ENCODE assay signal across 29 cellular contexts in the genomic region with DNA sequence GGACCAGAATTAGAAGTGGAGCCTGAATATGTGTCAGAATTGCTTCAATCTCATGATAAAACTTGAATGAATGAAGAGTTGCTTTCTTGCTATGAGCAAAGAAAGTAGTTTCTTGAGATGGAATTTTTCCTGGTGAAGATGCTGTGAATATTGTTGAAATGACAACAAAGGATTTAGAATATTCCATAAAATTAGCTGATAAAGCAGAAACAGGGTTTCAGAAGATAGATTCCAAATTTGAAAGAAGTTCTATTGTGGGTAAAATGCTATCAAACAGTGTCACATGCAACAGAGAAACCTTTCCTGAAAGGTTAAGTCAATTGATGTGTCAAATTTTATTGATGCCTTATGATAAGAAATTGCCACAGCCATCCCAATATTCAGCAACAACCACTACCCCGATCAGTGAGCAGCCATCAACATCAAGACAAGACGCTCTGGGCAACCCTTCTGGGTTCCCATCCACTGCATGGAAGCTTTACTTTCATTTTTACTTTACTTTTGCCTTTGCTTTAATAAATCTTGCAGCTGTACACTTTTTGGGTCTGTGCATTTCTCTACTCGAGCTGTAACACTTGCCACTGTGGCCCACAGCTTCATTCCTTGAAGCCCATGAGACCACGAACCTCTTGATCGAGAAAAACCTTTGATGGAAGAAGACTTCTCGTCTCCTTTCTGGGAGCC.
DNase-seq lines count a peak whose midpoint lies in the region; ATAC-seq, FAIRE-seq and TF ChIP-seq lines count a peak whose summit lies in the region.
"Had no signal": no experiment of that assay in that cellular context is flagged by ENCODE, and none has a peak within 500 bp of the region (broad histone marks: within the 10 kb centered on the region; RNA-seq: fewer than 3 reads in every experiment).

No MANE protein-coding gene starts in this region.

- H4K20me1 ChIP-seq in Loucy (ENCODE audit: insufficient read depth, low read length, poor library complexity, severe bottlenecking), result no peaks in the 10 kb centered on the region

- no peak for ATAC-seq in CD4-positive, alpha-beta T cell (ENCODE audit: poor library complexity)
- ATAC-seq in activated naive CD8-positive, alpha-beta T cell treated with anti-CD3 and anti-CD28 coated beads, Interleukin-2, amount 10 ng/mL, durations not matched to agents 7 days and 5 days (ENCODE audit: low read depth), result peak; percentile 60
- no peak for ATAC-seq in aorta (ENCODE audit: low FRiP score)
- ATAC-seq: lower lobe of right lung had no signal

- peaks cover 25% of the 10 kb centered on the region for H3K9me3 Mint-ChIP-seq in activated CD4-positive, alpha-beta memory T cell treated with anti-CD3 and anti-CD28 coated beads for 36 hours
- peaks cover 8% of the 10 kb centered on the region for H3K9me3 Mint-ChIP-seq in activated CD4-positive, alpha-beta memory T cell treated with anti-CD3 and anti-CD28 coated beads, Interleukin-2, amount 10 ng/mL, durations not matched to agents 7 days and 5 days
- peaks cover 9% of the 10 kb centered on the region for H3K9me3 Mint-ChIP-seq in CD4-positive, alpha-beta T cell
- peaks cover 21% of the 10 kb centered on the region for H3K9me3 Mint-ChIP-seq in activated naive CD8-positive, alpha-beta T cell treated with anti-CD3 and anti-CD28 coated beads, Interleukin-2, amount 10 ng/mL, durations not matched to agents 7 days and 5 days

- no peak for FAIRE-seq in D721Med (lab: Jason Lieb, UNC)
- FAIRE-seq: colon, TTC549 had no signal

- no peaks in the 10 kb centered on the region for H3F3A ChIP-seq in Loucy (ENCODE audit: low read depth)

- peaks cover 4% of the 10 kb centered on the region for H3K36me3 Mint-ChIP-seq in activated CD4-positive, alpha-beta memory T cell treated with anti-CD3 and anti-CD28 coated beads for 36 hours
- peaks cover 6% of the 10 kb centered on the region for H3K36me3 Mint-ChIP-seq in activated CD4-positive, alpha-beta memory T cell treated with anti-CD3 and anti-CD28 coated beads, Interleukin-2, amount 10 ng/mL, durations not matched to agents 7 days and 5 days (ENCODE audit: low read depth)
- no peaks in the 10 kb centered on the region for H3K36me3 Mint-ChIP-seq in CD4-positive, alpha-beta T cell (ENCODE audit: low read depth)
- peaks cover 13% of the 10 kb centered on the region for H3K36me3 Mint-ChIP-seq in activated naive CD8-positive, alpha-beta T cell treated with anti-CD3 and anti-CD28 coated beads, Interleukin-2, amount 10 ng/mL, durations not matched to agents 7 days and 5 days

- H3K27me3 Mint-ChIP-seq in activated CD4-positive, alpha-beta memory T cell treated with anti-CD3 and anti-CD28 coated beads for 36 hours, result no peaks in the 10 kb centered on the region
- H3K27me3 Mint-ChIP-seq in activated CD4-positive, alpha-beta memory T cell treated with anti-CD3 and anti-CD28 coated beads, Interleukin-2, amount 10 ng/mL, durations not matched to agents 7 days and 5 days, result no peaks in the 10 kb centered on the region
- no peaks in the 10 kb centered on the region for H3K27me3 Mint-ChIP-seq in CD4-positive, alpha-beta T cell
- H3K27me3 Mint-ChIP-seq in activated naive CD8-positive, alpha-beta T cell treated with anti-CD3 and anti-CD28 coated beads, Interleukin-2, amount 10 ng/mL, durations not matched to agents 7 days and 5 days, result no peaks in the 10 kb centered on the region
- H3K27me3 Mint-ChIP-seq: B cell had no signal

- H2AFZ ChIP-seq in Loucy (ENCODE audit: low read length), result peak overlapping the region; percentile 69
- H2AFZ ChIP-seq: hepatocyte had no signal

- H3K27ac ChIP-seq in CD4-positive, alpha-beta T cell (ENCODE audit: low read depth, low read length), result no peak overlapping the region
- H3K27ac ChIP-seq in aorta (ENCODE audit: low read depth in 1 of 2, low read length in 2 of 2), result no peak overlapping the region
- H3K27ac ChIP-seq: breast epithelium, hepatocyte, lower lobe of right lung, SJCRH30 had no signal

- peaks cover 14% of the 10 kb centered on the region for H3K4me1 Mint-ChIP-seq in activated CD4-positive, alpha-beta memory T cell treated with anti-CD3 and anti-CD28 coated beads for 36 hours (ENCODE audit: low read depth)
- H3K4me1 Mint-ChIP-seq in activated CD4-positive, alpha-beta memory T cell treated with anti-CD3 and anti-CD28 coated beads, Interleukin-2, amount 10 ng/mL, durations not matched to agents 7 days and 5 days, result peaks cover 14% of the 10 kb centered on the region
- peaks cover 19% of the 10 kb centered on the region for H3K4me1 Mint-ChIP-seq in CD4-positive, alpha-beta T cell (ENCODE audit: low read depth)
- peaks cover 11% of the 10 kb centered on the region for H3K4me1 Mint-ChIP-seq in activated naive CD8-positive, alpha-beta T cell treated with anti-CD3 and anti-CD28 coated beads, Interleukin-2, amount 10 ng/mL, durations not matched to agents 7 days and 5 days
- H3K4me1 Mint-ChIP-seq: B cell, H9, nephron progenitor cell had no signal

- H3K36me3 ChIP-seq in Loucy (ENCODE audit: insufficient read depth, low read length) (no peaks in the 10 kb centered on the region; the same call in 1 of the 2 replicates), aorta (ENCODE audit: control insufficient read depth in 1 of 2, insufficient read depth in 2 of 2, low read length in 1 of 2) (no peaks in the 10 kb centered on the region)
- H3K36me3 ChIP-seq: breast epithelium, lower lobe of right lung, SJCRH30 had no signal

- H3K9me2 ChIP-seq in Loucy (replicated peaks; ENCODE audit: low read depth, low read length), result no peaks in the 10 kb centered on the region

- no peak for TF ChIP-seq CTCF in CD4-positive, alpha-beta T cell (IDR thresholded peaks at IDR 0.05)
- no peak for TF ChIP-seq CTCF in Loucy (conservative IDR thresholded peaks at IDR 0.05; ENCODE audit: low read length)
- TF ChIP-seq CTCF in D721Med (IDR thresholded peaks at IDR 0.05; ENCODE audit: insufficient read depth, missing control alignments), result no peak

- CTCF ChIA-PET in activated CD4-positive, alpha-beta memory T cell treated with anti-CD3 and anti-CD28 coated beads for 36 hours (lab: Charles Lee), result no interaction called here
- CTCF ChIA-PET in activated CD4-positive, alpha-beta memory T cell treated with anti-CD3 and anti-CD28 coated beads, Interleukin-2, amount 10 ng/mL, durations not matched to agents 7 days and 5 days (lab: Charles Lee), result no interaction called here
- CTCF ChIA-PET in CD4-positive, alpha-beta T cell (lab: Charles Lee), result no interaction called here

- 66 to 89% methylated on average over 6 of the region's 6 CpGs for WGBS in aorta, 2 donors

- H3K27ac Mint-ChIP-seq in activated CD4-positive, alpha-beta memory T cell treated with anti-CD3 and anti-CD28 coated beads for 36 hours, result no peak overlapping the region
- H3K27ac Mint-ChIP-seq in activated CD4-positive, alpha-beta memory T cell treated with anti-CD3 and anti-CD28 coated beads, Interleukin-2, amount 10 ng/mL, durations not matched to agents 7 days and 5 days, result no peak overlapping the region
- peak overlapping the region; percentile 30 for H3K27ac Mint-ChIP-seq in CD4-positive, alpha-beta T cell
- H3K27ac Mint-ChIP-seq in activated naive CD8-positive, alpha-beta T cell treated with anti-CD3 and anti-CD28 coated beads, Interleukin-2, amount 10 ng/mL, durations not matched to agents 7 days and 5 days, result peak overlapping the region; percentile 70
- H3K27ac Mint-ChIP-seq: B cell, H9, nephron progenitor cell had no signal

- intact Hi-C loops in activated CD4-positive, alpha-beta memory T cell treated with anti-CD3 and anti-CD28 coated beads for 36 hours (cut with micrococcal nuclease), result no loop called here
- intact Hi-C loops in CD4-positive, alpha-beta T cell (cut with DNase I, micrococcal nuclease), result no loop called here
- intact Hi-C loops in aorta (cut with DNase I), result no loop called here

- H3K4me2 ChIP-seq in Loucy (ENCODE audit: low read depth, low read length, poor library complexity, severe bottlenecking), result peak overlapping the region; percentile 65
- H3K4me2 ChIP-seq: hepatocyte had no signal

- peaks cover 8% of the 10 kb centered on the region for H3K9me3 ChIP-seq in CD4-positive, alpha-beta T cell (ENCODE audit: control insufficient read depth, low read length)
- H3K9me3 ChIP-seq in Loucy (ENCODE audit: insufficient read depth, low read depth, low read length) (peaks cover 14% of the 10 kb centered on the region; the same call in 1 of the 2 replicates), aorta (ENCODE audit: control insufficient read depth, low read length) (no peaks in the 10 kb centered on the region)

- no peak overlapping the region for H3K9ac ChIP-seq in Loucy (ENCODE audit: low read depth, low read length, poor library complexity, severe bottlenecking)

- POLR2A ChIA-PET in activated CD4-positive, alpha-beta memory T cell treated with anti-CD3 and anti-CD28 coated beads for 36 hours (lab: Charles Lee), result no interaction called here
- POLR2A ChIA-PET in activated CD4-positive, alpha-beta memory T cell treated with anti-CD3 and anti-CD28 coated beads, Interleukin-2, amount 10 ng/mL, durations not matched to agents 7 days and 5 days (lab: Charles Lee), result no interaction called here
- POLR2A ChIA-PET in CD4-positive, alpha-beta T cell (lab: Charles Lee), result interaction anchor here (1.2 to 1.3 kb wide), 2 partner anchors 22 to 71 kb away, joined by 3 read pairs; no protein-coding TSS in a partner anchor
- POLR2A ChIA-PET in activated naive CD8-positive, alpha-beta T cell treated with anti-CD3 and anti-CD28 coated beads, Interleukin-2, amount 10 ng/mL, durations not matched to agents 7 days and 5 days (lab: Charles Lee), result no interaction called here

- DNase-seq in activated CD4-positive, alpha-beta memory T cell treated with anti-CD3 and anti-CD28 coated beads for 36 hours, result no peak
- no peak for DNase-seq in activated CD4-positive, alpha-beta memory T cell treated with anti-CD3 and anti-CD28 coated beads, Interleukin-2, amount 10 ng/mL, durations not matched to agents 7 days and 5 days
- no peak for DNase-seq in CD4-positive, alpha-beta T cell
- DNase-seq in activated naive CD8-positive, alpha-beta T cell treated with anti-CD3 and anti-CD28 coated beads, Interleukin-2, amount 10 ng/mL, durations not matched to agents 7 days and 5 days, result no peak
- DNase-seq in stimulated activated CD8-positive, alpha-beta memory T cell treated with anti-CD3 and anti-CD28 coated beads, Interleukin-4, amount 100 ng/mL, for 48 hours, result no peak
- DNase-seq in D721Med (ENCODE audit: insufficient read length, low spot score) (no peak), aorta (no peak)
- DNase-seq: ACHN; activated CD4-positive, CD25-positive, alpha-beta regulatory T cell; activated gamma-delta T cell; amniotic stem cell; H9; Kasumi-1; lower lobe of right lung; midbrain; NCI-H1436; NCI-H2081; NCI-H2227 treated with DMSO at 0.1 percent for 48 hours; NCI-H526; nephron progenitor cell; SJCRH30; stimulated activated CD4-positive, alpha-beta T cell treated with anti-CD3 and anti-CD28 coated beads, Interleukin-4, amount 100 ng/mL, for 24 hours; trophoblast cell had no signal

- no peaks in the 10 kb centered on the region for H3K27me3 ChIP-seq in CD4-positive, alpha-beta T cell (ENCODE audit: control insufficient read depth, insufficient read depth, low read length)
- no peaks in the 10 kb centered on the region for H3K27me3 ChIP-seq in Loucy (ENCODE audit: insufficient read depth, low read length, poor library complexity, severe bottlenecking)
- H3K27me3 ChIP-seq in aorta (ENCODE audit: control insufficient read depth in 1 of 2, insufficient read depth in 2 of 2, low read length in 1 of 2), result no peaks in the 10 kb centered on the region
- H3K27me3 ChIP-seq: breast epithelium, hepatocyte, SJCRH30 had no signal

- no peaks in the 10 kb centered on the region for H3K79me2 ChIP-seq in Loucy (ENCODE audit: insufficient read depth, low read length)
- H3K79me2 ChIP-seq: hepatocyte had no signal

- H3K4me1 ChIP-seq in Loucy (ENCODE audit: insufficient read depth, low read length, poor library complexity, severe bottlenecking), result peaks cover 9% of the 10 kb centered on the region
- H3K4me1 ChIP-seq in aorta (ENCODE audit: control insufficient read depth in 1 of 2, insufficient read depth in 2 of 2, low read length in 2 of 2), result no peaks in the 10 kb centered on the region
- H3K4me1 ChIP-seq: breast epithelium, lower lobe of right lung, SJCRH30 had no signal

- peak overlapping the region; percentile 51 for H3K4me3 ChIP-seq in Loucy (ENCODE audit: low read length, poor library complexity, severe bottlenecking)
- H3K4me3 ChIP-seq in aorta (ENCODE audit: low read length in 2 of 2), result no peak overlapping the region
- H3K4me3 ChIP-seq: breast epithelium, hepatocyte, lower lobe of right lung, SJCRH30 had no signal

- H3K4me3 Mint-ChIP-seq in activated CD4-positive, alpha-beta memory T cell treated with anti-CD3 and anti-CD28 coated beads for 36 hours, result peak overlapping the region; percentile 50
- H3K4me3 Mint-ChIP-seq in activated CD4-positive, alpha-beta memory T cell treated with anti-CD3 and anti-CD28 coated beads, Interleukin-2, amount 10 ng/mL, durations not matched to agents 7 days and 5 days, result no peak overlapping the region
- peak overlapping the region; percentile 66 for H3K4me3 Mint-ChIP-seq in CD4-positive, alpha-beta T cell
- H3K4me3 Mint-ChIP-seq in activated naive CD8-positive, alpha-beta T cell treated with anti-CD3 and anti-CD28 coated beads, Interleukin-2, amount 10 ng/mL, durations not matched to agents 7 days and 5 days, result peak overlapping the region; percentile 65
- H3K4me3 Mint-ChIP-seq: B cell, H9, nephron progenitor cell had no signal

Comparison
In these comparisons a context has a peak if more than half of its experiments do, and no peak if none do; other contexts are left out.
1. H3K27ac Mint-ChIP-seq: peak in CD4-positive, alpha-beta T cell (single experiment) and activated naive CD8-positive, alpha-beta T cell treated with anti-CD3 and anti-CD28 coated beads, Interleukin-2, amount 10 ng/mL, durations not matched to agents 7 days and 5 days (single experiment); none in activated CD4-positive, alpha-beta memory T cell treated with anti-CD3 and anti-CD28 coated beads for 36 hours (single experiment) and activated CD4-positive, alpha-beta memory T cell treated with anti-CD3 and anti-CD28 coated beads, Interleukin-2, amount 10 ng/mL, durations not matched to agents 7 days and 5 days (single experiment).